In the genomic region with DNA sequence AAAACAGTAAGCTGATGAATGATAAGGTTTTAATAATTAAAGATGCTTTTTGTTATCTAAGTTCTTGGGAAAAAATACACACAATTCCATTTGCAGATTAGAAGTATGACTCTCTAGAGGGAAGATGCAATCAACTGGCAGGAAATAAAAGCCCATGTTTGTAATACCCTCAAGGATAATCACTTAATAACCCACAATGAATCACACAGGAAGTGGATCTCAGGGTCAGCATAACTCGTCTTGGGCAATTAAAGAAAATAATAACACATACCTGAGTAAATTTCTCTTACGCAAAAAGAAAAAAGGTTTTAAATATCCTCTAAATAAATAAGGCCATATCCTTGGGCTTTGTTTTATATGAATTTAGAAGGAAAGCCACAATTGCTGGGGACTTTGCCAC, we compare ENCODE assay signal across 12 cellular contexts. TPM values are rescaled to one million over a fixed set of nuclear protein-coding genes. Genes with fewer than 3 reads are reported as not detected.
A peak's percentile ranks its signal among the peaks of the same experiment; 100 is the strongest.
DNase-seq lines count a peak whose midpoint lies in the region; ATAC-seq and TF ChIP-seq lines count a peak whose summit lies in the region.
"Had no signal": no experiment of that assay in that cellular context is flagged by ENCODE, and none has a peak within 500 bp of the region (broad histone marks: within the 10 kb centered on the region; RNA-seq: fewer than 3 reads in every experiment).

No MANE protein-coding gene starts in this region.

- H3K4me3 ChIP-seq in HFF-Myc (replicated peaks; ENCODE audit: low read depth, low read length), result no peak overlapping the region
- peak overlapping the region; percentile 22; the same call in 1 of the 2 replicates for H3K4me3 ChIP-seq in SK-N-MC
- no peak overlapping the region for H3K4me3 ChIP-seq in fibroblast of pulmonary artery (replicated peaks; ENCODE audit: low read depth, low read length)
- no peak overlapping the region for H3K4me3 ChIP-seq in prostate gland

- no peak for TF ChIP-seq CTCF in HFF-Myc (IDR thresholded peaks at IDR 0.05; ENCODE audit: low read depth, low read length, missing control alignments)
- no peak for TF ChIP-seq CTCF in fibroblast of pulmonary artery (IDR thresholded peaks at IDR 0.05; ENCODE audit: low read length, missing control alignments)
- TF ChIP-seq CTCF in prostate gland (IDR thresholded peaks at IDR 0.05), result no peak

- H3K36me3 Mint-ChIP-seq in activated naive CD8-positive, alpha-beta T cell treated with anti-CD3 and anti-CD28 coated beads, Interleukin-2, amount 50 U/mL, for 24 hours (ENCODE audit: low read depth), result no peaks in the 10 kb centered on the region
- H3K36me3 Mint-ChIP-seq: CD4-positive, alpha-beta memory T cell; stimulated activated effector memory CD8-positive, alpha-beta T cell treated with anti-CD3 and anti-CD28 coated beads, Interleukin-12 subunit alpha, Interleukin-12 subunit beta, amount 100 ng/mL, for 72 hours had no signal

- no peak overlapping the region for H3K27ac Mint-ChIP-seq in activated naive CD8-positive, alpha-beta T cell treated with anti-CD3 and anti-CD28 coated beads, Interleukin-2, amount 50 U/mL, for 24 hours
- H3K27ac Mint-ChIP-seq: CD4-positive, alpha-beta memory T cell; stimulated activated effector memory CD8-positive, alpha-beta T cell treated with anti-CD3 and anti-CD28 coated beads, Interleukin-12 subunit alpha, Interleukin-12 subunit beta, amount 100 ng/mL, for 72 hours had no signal

- TF ChIP-seq POLR2A in prostate gland (IDR thresholded peaks at IDR 0.05), result no peak

- H3K27me3 ChIP-seq in prostate gland (replicated peaks; ENCODE audit: insufficient read depth), result no peaks in the 10 kb centered on the region

- DNase-seq in AG08395 (ENCODE audit: low spot score) (peak; percentile 47), HFF-Myc (ENCODE audit: extremely low read depth, low read depth) (peak; percentile 71), SK-N-MC (ENCODE audit: low read depth, low spot score) (peak; percentile 44), fibroblast of pulmonary artery (ENCODE audit: low read depth) (peak; percentile 83), NCI-H2196 treated with DMSO at 0.1 percent for 48 hours (lab: John Stamatoyannopoulos, UW; ENCODE audit: unreplicated experiment) (no peak), T1000 (lab: John Stamatoyannopoulos, UW) (no peak), prostate gland (ENCODE audit: low spot score) (no peak)
- no peak for DNase-seq in activated naive CD8-positive, alpha-beta T cell treated with anti-CD3 and anti-CD28 coated beads, Interleukin-2, amount 50 U/mL, for 24 hours
- DNase-seq: activated naive CD4-positive, alpha-beta T cell treated with anti-CD3 and anti-CD28 coated beads, Interleukin-2, amount 50 U/mL, for 16 hours; CD4-positive, alpha-beta memory T cell had no signal

- H3K9ac ChIP-seq in SK-N-MC (ENCODE audit: insufficient read length), result no peak overlapping the region

- peaks cover 36% of the 10 kb centered on the region for H3K27me3 Mint-ChIP-seq in activated naive CD8-positive, alpha-beta T cell treated with anti-CD3 and anti-CD28 coated beads, Interleukin-2, amount 50 U/mL, for 24 hours

- intact Hi-C loops in prostate gland (cut with DNase I), result loop anchor here (10.0 kb wide), 2 partner anchors 176 to 276 kb away; a partner anchor contains a TSS

- H3K4me1 ChIP-seq in prostate gland (replicated peaks), result no peaks in the 10 kb centered on the region

- H3K36me3 ChIP-seq in SK-N-MC (ENCODE audit: insufficient read depth, low read length), result no peaks in the 10 kb centered on the region
- no peaks in the 10 kb centered on the region for H3K36me3 ChIP-seq in prostate gland

- 47% methylated on average over 2 of the region's 2 CpGs for WGBS in prostate gland

- H3K9me3 ChIP-seq in SK-N-MC (ENCODE audit: low read depth, low read length), result no peaks in the 10 kb centered on the region
- H3K9me3 ChIP-seq in prostate gland, result no peaks in the 10 kb centered on the region

- no peak overlapping the region for H3K4me3 Mint-ChIP-seq in activated naive CD8-positive, alpha-beta T cell treated with anti-CD3 and anti-CD28 coated beads, Interleukin-2, amount 50 U/mL, for 24 hours
- H3K4me3 Mint-ChIP-seq: CD4-positive, alpha-beta memory T cell; nephron; stimulated activated effector memory CD8-positive, alpha-beta T cell treated with anti-CD3 and anti-CD28 coated beads, Interleukin-12 subunit alpha, Interleukin-12 subunit beta, amount 100 ng/mL, for 72 hours had no signal

- no peak for ATAC-seq in activated naive CD8-positive, alpha-beta T cell treated with anti-CD3 and anti-CD28 coated beads, Interleukin-2, amount 50 U/mL, for 24 hours
- ATAC-seq: stimulated activated effector memory CD8-positive, alpha-beta T cell treated with anti-CD3 and anti-CD28 coated beads, Interleukin-12 subunit alpha, Interleukin-12 subunit beta, amount 100 ng/mL, for 72 hours had no signal

- H3K27ac ChIP-seq in SK-N-MC (no peak overlapping the region), prostate gland (no peak overlapping the region)

- peaks cover 6% of the 10 kb centered on the region for H3K4me1 Mint-ChIP-seq in activated naive CD8-positive, alpha-beta T cell treated with anti-CD3 and anti-CD28 coated beads, Interleukin-2, amount 50 U/mL, for 24 hours
- H3K4me1 Mint-ChIP-seq: CD4-positive, alpha-beta memory T cell; stimulated activated effector memory CD8-positive, alpha-beta T cell treated with anti-CD3 and anti-CD28 coated beads, Interleukin-12 subunit alpha, Interleukin-12 subunit beta, amount 100 ng/mL, for 72 hours had no signal

- H3K9me3 Mint-ChIP-seq in activated naive CD8-positive, alpha-beta T cell treated with anti-CD3 and anti-CD28 coated beads, Interleukin-2, amount 50 U/mL, for 24 hours, result no peaks in the 10 kb centered on the region
- H3K9me3 Mint-ChIP-seq: CD4-positive, alpha-beta memory T cell; nephron; stimulated activated effector memory CD8-positive, alpha-beta T cell treated with anti-CD3 and anti-CD28 coated beads, Interleukin-12 subunit alpha, Interleukin-12 subunit beta, amount 100 ng/mL, for 72 hours had no signal

RNA-seq across cellular contexts. Expression of a gene that starts 9.4 kb away (rescaled TPM):
- total RNA-seq in prostate gland, result 100 to 1,000 TPM; 199 to 226 TPM

RNA-seq across cellular contexts. Expression of a gene that starts 57.7 kb away (rescaled TPM):
- total RNA-seq in prostate gland, result 1 to 10 TPM; 5.9 to 9.0 TPM

Comparison
In these comparisons a context has a peak if more than half of its experiments do, and no peak if none do; other contexts are left out.
1. DNase-seq: peak in AG08395 (single experiment), HFF-Myc (single experiment), SK-N-MC (single experiment) and fibroblast of pulmonary artery (single experiment); none in NCI-H2196 treated with DMSO at 0.1 percent for 48 hours (single experiment), activated naive CD8-positive, alpha-beta T cell treated with anti-CD3 and anti-CD28 coated beads, Interleukin-2, amount 50 U/mL, for 24 hours (single experiment), T1000 (single experiment) and prostate gland (single experiment).